16 cellular contexts compared by ENCODE assay signal in genomic region chr14:24662753-24663152, GRCh38. TPM values are rescaled to one million over a fixed set of nuclear protein-coding genes. Genes with fewer than 3 reads are reported as not detected.
A peak's percentile ranks its signal among the peaks of the same experiment; 100 is the strongest.
DNase-seq lines count a peak whose midpoint lies in the region; ATAC-seq lines count a peak whose summit lies in the region.
"Had no signal": no experiment of that assay in that cellular context is flagged by ENCODE, and none has a peak within 500 bp of the region (broad histone marks: within the 10 kb centered on the region; RNA-seq: fewer than 3 reads in every experiment).

No MANE protein-coding gene starts in this region.

- in situ Hi-C loops in G401 (cut with HindIII; ENCODE audit: low sequenced_read_pairs) = no loop called here

- H3K27ac Mint-ChIP-seq in central memory CD8-positive, alpha-beta T cell (ENCODE audit: low read depth) = peak overlapping the region; percentile 55
- H3K27ac Mint-ChIP-seq in stimulated activated naive CD8-positive, alpha-beta T cell treated with anti-CD3 and anti-CD28 coated beads, Interleukin-15, Interleukin-2, amounts not matched to agents 100 ng/mL and 50 ng/mL, for 24 hours = peak overlapping the region; percentile 90
- H3K27ac Mint-ChIP-seq: progenitor cell of endocrine pancreas had no signal

- no peak for ATAC-seq in Right ventricle myocardium inferior
- no peak for ATAC-seq in Right ventricle myocardium superior (ENCODE audit: poor library complexity)
- no peak for ATAC-seq in central memory CD8-positive, alpha-beta T cell (replicated peaks; ENCODE audit: extremely low read depth, poor library complexity, severe bottlenecking)
- ATAC-seq in GM19467 (IDR thresholded peaks at IDR 0.05; ENCODE audit: unreplicated experiment) = no peak

- intact Hi-C loops in Right ventricle myocardium inferior (cut with DNase I) = no loop called here
- intact Hi-C loops in Right ventricle myocardium superior (cut with DNase I) = no loop called here

- peaks cover 2% of the 10 kb centered on the region for H3K36me3 Mint-ChIP-seq in central memory CD8-positive, alpha-beta T cell (ENCODE audit: insufficient read depth)
- H3K36me3 Mint-ChIP-seq in stimulated activated naive CD8-positive, alpha-beta T cell treated with anti-CD3 and anti-CD28 coated beads, Interleukin-15, Interleukin-2, amounts not matched to agents 100 ng/mL and 50 ng/mL, for 24 hours (ENCODE audit: low read depth) = peaks cover 4% of the 10 kb centered on the region

- no peak overlapping the region for H3K4me3 Mint-ChIP-seq in central memory CD8-positive, alpha-beta T cell
- H3K4me3 Mint-ChIP-seq in stimulated activated naive CD8-positive, alpha-beta T cell treated with anti-CD3 and anti-CD28 coated beads, Interleukin-15, Interleukin-2, amounts not matched to agents 100 ng/mL and 50 ng/mL, for 24 hours = peak overlapping the region; percentile 53

- no peaks in the 10 kb centered on the region for H3K27me3 Mint-ChIP-seq in central memory CD8-positive, alpha-beta T cell
- no peaks in the 10 kb centered on the region for H3K27me3 Mint-ChIP-seq in stimulated activated naive CD8-positive, alpha-beta T cell treated with anti-CD3 and anti-CD28 coated beads, Interleukin-15, Interleukin-2, amounts not matched to agents 100 ng/mL and 50 ng/mL, for 24 hours
- H3K27me3 Mint-ChIP-seq: progenitor cell of endocrine pancreas had no signal

- peaks cover 64% of the 10 kb centered on the region for H3K4me1 Mint-ChIP-seq in central memory CD8-positive, alpha-beta T cell
- peaks cover 92% of the 10 kb centered on the region for H3K4me1 Mint-ChIP-seq in stimulated activated naive CD8-positive, alpha-beta T cell treated with anti-CD3 and anti-CD28 coated beads, Interleukin-15, Interleukin-2, amounts not matched to agents 100 ng/mL and 50 ng/mL, for 24 hours (ENCODE audit: low read depth)

- DNase-seq in Right ventricle myocardium inferior (ENCODE audit: missing footprints) (peak; percentile 57), Right ventricle myocardium superior (no peak), NOMO-1 treated with dmso at 0.1 percent for 144 hours (lab: John Stamatoyannopoulos, UW; ENCODE audit: unreplicated experiment) (peak; percentile 86), G401 (ENCODE audit: low spot score) (no peak), epidermal melanocyte (ENCODE audit: insufficient read length, low spot score) (no peak)
- DNase-seq in central memory CD8-positive, alpha-beta T cell (ENCODE audit: low spot score in 2 of 2) = no peak
- DNase-seq: activated CD8-positive, alpha-beta memory T cell treated with anti-CD3 and anti-CD28 coated beads, Interleukin-2, amount 50 U/mL, for 48 hours; kidney glomerular epithelial cell; NCI-H2081; NCI-H774 had no signal

- no peaks in the 10 kb centered on the region for H3K9me3 Mint-ChIP-seq in central memory CD8-positive, alpha-beta T cell
- peaks cover 4% of the 10 kb centered on the region for H3K9me3 Mint-ChIP-seq in stimulated activated naive CD8-positive, alpha-beta T cell treated with anti-CD3 and anti-CD28 coated beads, Interleukin-15, Interleukin-2, amounts not matched to agents 100 ng/mL and 50 ng/mL, for 24 hours

RNA-seq across cellular contexts. Expression of gene GZMB, which starts 28.8 kb away (rescaled TPM):
- total RNA-seq in Right ventricle myocardium inferior = 1.8 TPM
- 1.3 TPM for total RNA-seq in Right ventricle myocardium superior
- not detected in 2 replicates for total RNA-seq in G401 (2014; rRNA removed; shearing (Covaris generic))
- total RNA-seq: epithelial cell of proximal tubule, glomerular endothelial cell, LHCN-M2, progenitor cell of endocrine pancreas had no signal

RNA-seq across cellular contexts. Expression of gene GZMH, which starts 53.3 kb away (rescaled TPM):
- total RNA-seq in Right ventricle myocardium inferior (1.2 TPM), Right ventricle myocardium superior (0.86 TPM)
- total RNA-seq in G401 (2014; rRNA removed; shearing (Covaris generic)) = not detected in 2 replicates
- total RNA-seq: epithelial cell of proximal tubule, glomerular endothelial cell, LHCN-M2, progenitor cell of endocrine pancreas had no signal

Comparison
In these comparisons a context has a peak if more than half of its experiments do, and no peak if none do; other contexts are left out.
1. DNase-seq: peak in Right ventricle myocardium inferior (single experiment) and NOMO-1 treated with dmso at 0.1 percent for 144 hours (single experiment); none in Right ventricle myocardium superior (single experiment), central memory CD8-positive, alpha-beta T cell (0 of 2), G401 (single experiment) and epidermal melanocyte (single experiment).